In genomic region chr6:111625511-111626331, GRCh38 we compare ENCODE assay signal across 10 cellular contexts. TPM values are rescaled to one million over a fixed set of nuclear protein-coding genes. Genes with fewer than 3 reads are reported as not detected.
DNase-seq lines count a peak whose midpoint lies in the region; ATAC-seq, FAIRE-seq and TF ChIP-seq lines count a peak whose summit lies in the region.
"Had no signal": no experiment of that assay in that cellular context is flagged by ENCODE, and none has a peak within 500 bp of the region (broad histone marks: within the 10 kb centered on the region; RNA-seq: fewer than 3 reads in every experiment).

No MANE protein-coding gene starts in this region.

- peak; percentile 58 for DNase-seq in AG10803 (ENCODE audit: low read depth)
- peak; percentile 75 for DNase-seq in NCI-H2107 treated with DMSO at 0.1 percent for 48 hours (lab: John Stamatoyannopoulos, UW; ENCODE audit: unreplicated experiment)
- peak; percentile 47 for DNase-seq in endothelial cell of umbilical vein (ENCODE audit: low read depth, low spot score)
- DNase-seq in neural progenitor cell (ENCODE audit: low spot score) = no peak
- no peak for DNase-seq in naive thymus-derived CD4-positive, alpha-beta T cell
- DNase-seq in adrenal gland = no peak
- DNase-seq in SIG-M5 treated with dmso at 0.1 percent for 504 hours (lab: John Stamatoyannopoulos, UW; ENCODE audit: unreplicated experiment) = no peak
- DNase-seq: DND-41, RPMI8226 had no signal

- no peak overlapping the region for H3K4me3 Mint-ChIP-seq in neural progenitor cell
- H3K4me3 Mint-ChIP-seq in naive thymus-derived CD4-positive, alpha-beta T cell = no peak overlapping the region

- TF ChIP-seq POLR2A in endothelial cell of umbilical vein (IDR thresholded peaks at IDR 0.05; ENCODE audit: low read depth, low read length) (no peak), adrenal gland (IDR thresholded peaks at IDR 0.05) (no peak)

- no peak overlapping the region for H3K4me2 ChIP-seq in endothelial cell of umbilical vein (ENCODE audit: insufficient read depth, low read length)
- peak overlapping the region; percentile 27 for H3K4me2 ChIP-seq in neural progenitor cell

- no TSS peak for BruUV-seq in endothelial cell of umbilical vein (replicated peaks; lab: Mats Ljungman, UMichigan)

- no peak for ATAC-seq in naive thymus-derived CD4-positive, alpha-beta T cell
- no peak for ATAC-seq in HG03135 (IDR thresholded peaks at IDR 0.05; ENCODE audit: unreplicated experiment)

- H3K36me3 ChIP-seq in endothelial cell of umbilical vein (ENCODE audit: control insufficient read depth in 2 of 2, extremely low read depth in 1 of 2, insufficient read depth in 2 of 2, low read length in 2 of 2) = no peaks in the 10 kb centered on the region
- no peaks in the 10 kb centered on the region for H3K36me3 ChIP-seq in neural progenitor cell
- H3K36me3 ChIP-seq in naive thymus-derived CD4-positive, alpha-beta T cell (ENCODE audit: control insufficient read depth in 2 of 3, insufficient read depth in 3 of 3, low read length in 3 of 3) = no peaks in the 10 kb centered on the region
- no peaks in the 10 kb centered on the region for H3K36me3 ChIP-seq in adrenal gland (replicated peaks in 1 of 2)

- H3K27me3 Mint-ChIP-seq in neural progenitor cell (ENCODE audit: insufficient read depth, low read depth) = peaks cover 9% of the 10 kb centered on the region
- peaks cover 0 to 6% (median 0%) of the 10 kb centered on the region in 5 donors for H3K27me3 Mint-ChIP-seq in naive thymus-derived CD4-positive, alpha-beta T cell

- H3K9me1 ChIP-seq in endothelial cell of umbilical vein (replicated peaks; ENCODE audit: control insufficient read depth, extremely low read depth, insufficient read depth, low read length) = no peaks in the 10 kb centered on the region

- TF ChIP-seq CTCF in AG10803 (conservative IDR thresholded peaks at IDR 0.05; ENCODE audit: low read length) = no peak
- no peak for TF ChIP-seq CTCF in endothelial cell of umbilical vein (IDR thresholded peaks at IDR 0.05; ENCODE audit: extremely low read depth in 1 of 2, insufficient read depth in 1 of 2, low read depth in 1 of 2, low read length in 2 of 2)
- TF ChIP-seq CTCF in neural progenitor cell (IDR thresholded peaks at IDR 0.05) = no peak
- TF ChIP-seq CTCF in adrenal gland (IDR thresholded peaks at IDR 0.05) = no peak

- CTCF ChIA-PET in endothelial cell of umbilical vein (lab: Charles Lee) = interaction anchor here (0.8 to 1.4 kb wide), 2 partner anchors 10 to 26 kb away, joined by 3 to 5 read pairs; no protein-coding TSS in a partner anchor
- CTCF ChIA-PET in naive thymus-derived CD4-positive, alpha-beta T cell (lab: Charles Lee) = interaction anchor here (1.1 kb wide), 1 partner anchor 19 kb away, joined by 3 read pairs; no protein-coding TSS in a partner anchor

- no peaks in the 10 kb centered on the region for H3K36me3 Mint-ChIP-seq in neural progenitor cell
- H3K36me3 Mint-ChIP-seq in naive thymus-derived CD4-positive, alpha-beta T cell = peaks cover 0 to 16% (median 5%) of the 10 kb centered on the region in 5 donors

- peak overlapping the region; percentile 28 for H2AFZ ChIP-seq in endothelial cell of umbilical vein (ENCODE audit: low read depth, low read length)
- peak overlapping the region; percentile 21 for H2AFZ ChIP-seq in neural progenitor cell (replicated peaks)

- H3K4me3 ChIP-seq in AG10803 (ENCODE audit: low read length) (peak overlapping the region; percentile 44), endothelial cell of umbilical vein (replicated peaks in 1 of 3; ENCODE audit: insufficient read depth in 1 of 3, low read depth in 1 of 3, low read length in 3 of 3) (no peak overlapping the region), neural progenitor cell (no peak overlapping the region), adrenal gland (no peak overlapping the region)
- H3K4me3 ChIP-seq in naive thymus-derived CD4-positive, alpha-beta T cell (ENCODE audit: low read length) = no peak overlapping the region

- dilution Hi-C loops in endothelial cell of umbilical vein (cut with MboI; ENCODE audit: extremely low pct_ligation_motif_present, low sequenced_read_pairs) = no loop called here

- H4K20me1 ChIP-seq in endothelial cell of umbilical vein (replicated peaks; ENCODE audit: control insufficient read depth, extremely low read depth, insufficient read depth, low read length) = no peaks in the 10 kb centered on the region
- H4K20me1 ChIP-seq in neural progenitor cell (ENCODE audit: low read depth) = no peaks in the 10 kb centered on the region

- no peak overlapping the region for H3K27ac Mint-ChIP-seq in neural progenitor cell
- H3K27ac Mint-ChIP-seq in naive thymus-derived CD4-positive, alpha-beta T cell = no peak overlapping the region

- H3K27me3 ChIP-seq in endothelial cell of umbilical vein (ENCODE audit: control insufficient read depth in 2 of 2, insufficient read depth in 2 of 2, low read length in 2 of 2) (peaks cover 3 to 6% of the 10 kb centered on the region in 2 experiments), neural progenitor cell (no peaks in the 10 kb centered on the region), adrenal gland (no peaks in the 10 kb centered on the region)
- H3K27me3 ChIP-seq in naive thymus-derived CD4-positive, alpha-beta T cell (ENCODE audit: control insufficient read depth in 2 of 2, insufficient read depth in 2 of 2, low read length in 2 of 2) = no peaks in the 10 kb centered on the region

- peaks cover 5% of the 10 kb centered on the region for H3F3A ChIP-seq in neural progenitor cell (ENCODE audit: low read depth)

- peak; percentile 8 for FAIRE-seq in endothelial cell of umbilical vein (lab: Jason Lieb, UNC)

- H3K27ac ChIP-seq in endothelial cell of umbilical vein (ENCODE audit: insufficient read depth, low read depth, low read length) (no peak overlapping the region), neural progenitor cell (no peak overlapping the region), adrenal gland (no peak overlapping the region)
- no peak overlapping the region for H3K27ac ChIP-seq in naive thymus-derived CD4-positive, alpha-beta T cell (ENCODE audit: low read depth, low read length)

- intact Hi-C loops in endothelial cell of umbilical vein (cut with micrococcal nuclease) (no loop called here), adrenal gland (cut with DNase I) (no loop called here)
- intact Hi-C loops in naive thymus-derived CD4-positive, alpha-beta T cell (cut with micrococcal nuclease) = no loop called here

- H3K9me3 Mint-ChIP-seq in neural progenitor cell = peaks cover 2% of the 10 kb centered on the region
- H3K9me3 Mint-ChIP-seq in naive thymus-derived CD4-positive, alpha-beta T cell = peaks cover 0 to 12% (median 6%) of the 10 kb centered on the region in 11 donors

- H3K79me2 ChIP-seq in endothelial cell of umbilical vein (ENCODE audit: control insufficient read depth, insufficient read depth, low read length) (no peaks in the 10 kb centered on the region), neural progenitor cell (ENCODE audit: low read depth) (no peaks in the 10 kb centered on the region)

- POLR2A ChIA-PET in endothelial cell of umbilical vein (lab: Charles Lee) = no interaction called here
- POLR2A ChIA-PET in naive thymus-derived CD4-positive, alpha-beta T cell (lab: Charles Lee) = interaction anchor here (0.8 kb wide), 1 partner anchor 20 kb away, joined by 3 read pairs; the partner anchor contains the start of gene TRAF3IP2

- H3K9me3 ChIP-seq in endothelial cell of umbilical vein (replicated peaks; ENCODE audit: control insufficient read depth, insufficient read depth, low read length) (no peaks in the 10 kb centered on the region), neural progenitor cell (ENCODE audit: low read depth) (no peaks in the 10 kb centered on the region), adrenal gland (replicated peaks in 1 of 3) (peaks cover 0 to 5% (median 0%) of the 10 kb centered on the region in 3 donors)
- peaks cover 0 to 10% (median 0%) of the 10 kb centered on the region in 3 experiments for H3K9me3 ChIP-seq in naive thymus-derived CD4-positive, alpha-beta T cell (ENCODE audit: control insufficient read depth in 2 of 3, low read length in 3 of 3)

- no peak overlapping the region for H3K9ac ChIP-seq in endothelial cell of umbilical vein (replicated peaks; ENCODE audit: extremely low read depth, insufficient read depth, low read length)
- H3K9ac ChIP-seq in neural progenitor cell = no peak overlapping the region

- WGBS in adrenal gland, 4 donors = 78 to 87% (median 84%) methylated on average over 16 to 17 of the region's 17 CpGs

- no peaks in the 10 kb centered on the region for H3K4me1 ChIP-seq in endothelial cell of umbilical vein (ENCODE audit: control insufficient read depth, extremely low read depth, insufficient read depth, low read length)
- peaks cover 23% of the 10 kb centered on the region for H3K4me1 ChIP-seq in neural progenitor cell
- H3K4me1 ChIP-seq in naive thymus-derived CD4-positive, alpha-beta T cell (ENCODE audit: control insufficient read depth in 2 of 2, insufficient read depth in 2 of 2, low read length in 2 of 2) = no peaks in the 10 kb centered on the region
- H3K4me1 ChIP-seq in adrenal gland (replicated peaks in 1 of 2) = no peaks in the 10 kb centered on the region

- H3K4me1 Mint-ChIP-seq in neural progenitor cell = peaks cover 15% of the 10 kb centered on the region
- peaks cover 0 to 1% (median 0%) of the 10 kb centered on the region in 7 donors for H3K4me1 Mint-ChIP-seq in naive thymus-derived CD4-positive, alpha-beta T cell

TF ChIP-seq in endothelial cell of umbilical vein, 7 proteins besides CTCF, POLR2A, EP300 and RAD21 (continues in another document):
- TF ChIP-seq, protein P1, sequence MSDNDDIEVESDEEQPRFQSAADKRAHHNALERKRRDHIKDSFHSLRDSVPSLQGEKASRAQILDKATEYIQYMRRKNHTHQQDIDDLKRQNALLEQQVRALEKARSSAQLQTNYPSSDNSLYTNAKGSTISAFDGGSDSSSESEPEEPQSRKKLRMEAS (IDR thresholded peaks at IDR 0.05; ENCODE audit: insufficient read depth, insufficient read length) = no peak
- no peak for TF ChIP-seq GATA2 (IDR thresholded peaks at IDR 0.05; ENCODE audit: insufficient read depth, insufficient read length, low read depth, low read length)
- TF ChIP-seq JUN (IDR thresholded peaks at IDR 0.05; ENCODE audit: borderline replicate concordance, insufficient read depth, insufficient read length, low read depth) = peak; percentile 32

RNA-seq across cellular contexts. Expression of gene TRAF3IP2, which starts 20.0 kb away (rescaled TPM):
- total RNA-seq in endothelial cell of umbilical vein (16.5 and 19.2 TPM in 2 replicates), neural progenitor cell (ENCODE audit: low replicate concordance) (0.59 and 0.60 TPM in 2 replicates), adrenal gland (10 to 100 TPM; 35.7 to 53.7 (median 46.2) TPM)
- polyA plus RNA-seq in endothelial cell of umbilical vein (17.1 and 18.1 TPM in 2 replicates), adrenal gland (10 to 100 TPM; 32.9 to 70.8 (median 56.9) TPM)
- polyA plus RNA-seq in endothelial cell of umbilical vein (2011; cell fraction: cytosol; rRNA removed) = 21.0 and 24.8 TPM in 2 replicates
- 12.4 and 13.2 TPM in 2 replicates for polyA plus RNA-seq in endothelial cell of umbilical vein (2011; cell fraction: nucleus; rRNA removed)
- 12.8 and 16.4 TPM in 2 replicates for polyA plus RNA-seq in endothelial cell of umbilical vein (2012)
- polyA minus RNA-seq in endothelial cell of umbilical vein = 17.3 and 17.8 TPM in 2 replicates
- polyA minus RNA-seq in endothelial cell of umbilical vein (2011; cell fraction: cytosol; rRNA and poly(A)+ RNA removed) = 13.4 TPM
- polyA minus RNA-seq in endothelial cell of umbilical vein (2011; cell fraction: nucleus; rRNA and poly(A)+ RNA removed) = 6.3 and 8.6 TPM in 2 replicates
- total RNA-seq in naive thymus-derived CD4-positive, alpha-beta T cell = 10 to 100 TPM; 12.7 to 22.1 (median 21.0) TPM
- 10 to 100 TPM; 16.8 to 21.0 TPM for polyA plus RNA-seq in naive thymus-derived CD4-positive, alpha-beta T cell

Comparison
In these comparisons a context has a peak if more than half of its experiments do, and no peak if none do; other contexts are left out.
1. DNase-seq: peak in AG10803 (single experiment), NCI-H2107 treated with DMSO at 0.1 percent for 48 hours (single experiment) and endothelial cell of umbilical vein (single experiment); none in neural progenitor cell (single experiment), naive thymus-derived CD4-positive, alpha-beta T cell (0 of 9), adrenal gland (0 of 7) and SIG-M5 treated with dmso at 0.1 percent for 504 hours (single experiment).